In genomic region chr13:47081850-47082249, GRCh38 we compare ENCODE assay signal across 25 cellular contexts.
"Had no signal": no experiment of that assay in that cellular context is flagged by ENCODE, and none has a peak within 500 bp of the region (broad histone marks: within the 10 kb centered on the region; RNA-seq: fewer than 3 reads in every experiment).

No MANE protein-coding gene starts in this region.

- H3K4me3 ChIP-seq: SK-N-MC had no signal

- DNase-seq: activated CD4-positive, alpha-beta memory T cell treated with anti-CD3 and anti-CD28 coated beads, Interleukin-2, amount 10 ng/mL, durations not matched to agents 7 days and 5 days; activated CD4-positive, alpha-beta T cell treated with anti-CD3 and anti-CD28 coated beads for 36 hours; activated CD4-positive, alpha-beta T cell treated with anti-CD3 and anti-CD28 coated beads, Interleukin-2, amount 50 U/mL, for 1 hour; activated gamma-delta T cell; activated naive CD4-positive, alpha-beta T cell treated with anti-CD3 and anti-CD28 coated beads for 36 hours; activated T-cell treated with anti-CD3 and anti-CD28 coated beads for 4 hours; activated T-cell treated with anti-CD3 and anti-CD28 coated beads, Interleukin-2, amount 50 U/mL, for 48 hours; KG1; NCI-H1048; NCI-H146; NCI-H187 treated with DMSO at 0.1 percent for 48 hours; NCI-H2081 treated with DMSO at 0.1 percent for 48 hours; NCI-H2227 treated with DMSO at 0.1 percent for 48 hours; NCI-H510A; NCI-H526 treated with DMSO at 0.1 percent for 48 hours; NCI-H82; OCI-M1; RPMI8226; T-helper 1 cell had no signal

- H3K27ac ChIP-seq: SK-N-MC, VCaP had no signal

- H3K4me3 Mint-ChIP-seq: activated CD4-positive, alpha-beta memory T cell treated with anti-CD3 and anti-CD28 coated beads, Interleukin-2, amount 10 ng/mL, durations not matched to agents 7 days and 5 days; activated CD4-positive, alpha-beta T cell treated with anti-CD3 and anti-CD28 coated beads for 36 hours; activated naive CD4-positive, alpha-beta T cell treated with anti-CD3 and anti-CD28 coated beads for 36 hours; activated naive CD8-positive, alpha-beta T cell; activated T-helper 17 cell treated with anti-CD3 and anti-CD28 coated beads, Interleukin-2, amount 50 U/mL, for 72 hours had no signal

- ATAC-seq: activated CD4-positive, alpha-beta T cell treated with anti-CD3 and anti-CD28 coated beads for 36 hours; activated T-helper 17 cell treated with anti-CD3 and anti-CD28 coated beads, Interleukin-2, amount 50 U/mL, for 72 hours; Panc1; Right ventricle myocardium inferior had no signal

- H3K27me3 Mint-ChIP-seq: activated CD4-positive, alpha-beta memory T cell treated with anti-CD3 and anti-CD28 coated beads, Interleukin-2, amount 10 ng/mL, durations not matched to agents 7 days and 5 days; activated T-helper 17 cell treated with anti-CD3 and anti-CD28 coated beads, Interleukin-2, amount 50 U/mL, for 72 hours had no signal

- H3K4me1 Mint-ChIP-seq: activated CD4-positive, alpha-beta memory T cell treated with anti-CD3 and anti-CD28 coated beads, Interleukin-2, amount 10 ng/mL, durations not matched to agents 7 days and 5 days; activated CD4-positive, alpha-beta T cell treated with anti-CD3 and anti-CD28 coated beads for 36 hours; activated T-helper 17 cell treated with anti-CD3 and anti-CD28 coated beads, Interleukin-2, amount 50 U/mL, for 72 hours had no signal

- H3K36me3 Mint-ChIP-seq: activated naive CD8-positive, alpha-beta T cell had no signal

- H3K27ac Mint-ChIP-seq: activated CD4-positive, alpha-beta memory T cell treated with anti-CD3 and anti-CD28 coated beads, Interleukin-2, amount 10 ng/mL, durations not matched to agents 7 days and 5 days; activated CD4-positive, alpha-beta T cell treated with anti-CD3 and anti-CD28 coated beads for 36 hours; activated naive CD4-positive, alpha-beta T cell treated with anti-CD3 and anti-CD28 coated beads for 36 hours; activated naive CD8-positive, alpha-beta T cell; activated T-helper 17 cell treated with anti-CD3 and anti-CD28 coated beads, Interleukin-2, amount 50 U/mL, for 72 hours had no signal

- H3K9me3 Mint-ChIP-seq: activated CD4-positive, alpha-beta memory T cell treated with anti-CD3 and anti-CD28 coated beads, Interleukin-2, amount 10 ng/mL, durations not matched to agents 7 days and 5 days; activated T-helper 17 cell treated with anti-CD3 and anti-CD28 coated beads, Interleukin-2, amount 50 U/mL, for 72 hours had no signal
